ENCODE assay signal across 15 cellular contexts in genomic region chr1:168324745-168325425, GRCh38. TPM values are rescaled to one million over a fixed set of nuclear protein-coding genes. Genes with fewer than 3 reads are reported as not detected.
DNase-seq lines count a peak whose midpoint lies in the region; ATAC-seq, FAIRE-seq and TF ChIP-seq lines count a peak whose summit lies in the region.
"Had no signal": no experiment of that assay in that cellular context is flagged by ENCODE, and none has a peak within 500 bp of the region (broad histone marks: within the 10 kb centered on the region; RNA-seq: fewer than 3 reads in every experiment).

No MANE protein-coding gene starts in this region.

- 14% methylated on average over 4 of the region's 4 CpGs for WGBS in K562 (ENCODE audit: insufficient coverage, low coverage, missing lambda C conversion rate)

- H4K20me1 ChIP-seq in K562 (replicated peaks; ENCODE audit: control insufficient read depth, insufficient read depth, low read length): no peaks in the 10 kb centered on the region
- H4K20me1 ChIP-seq: BLaER1 had no signal

- no peaks in the 10 kb centered on the region for H3K9me3 Mint-ChIP-seq in activated CD8-positive, alpha-beta memory T cell treated with anti-CD3 and anti-CD28 coated beads, Interleukin-2, amount 10 ng/mL, durations not matched to agents 7 days and 5 days (ENCODE audit: low read depth)
- H3K9me3 Mint-ChIP-seq in natural killer cell treated with Interleukin-12 subunit alpha and Interleukin-12 subunit beta and Interleukin-15 and Interleukin-18, amount 100 ng/mL, for 72 hours: no peaks in the 10 kb centered on the region
- no peaks in the 10 kb centered on the region for H3K9me3 Mint-ChIP-seq in natural killer cell

- TF ChIP-seq RAD21 in K562 (CRISPR knock-in tag; conservative IDR thresholded peaks at IDR 0.05 in 1 of 2, IDR thresholded peaks at IDR 0.05 in 1 of 2): no peak

- peak overlapping the region; percentile 3; the same call in 1 of the 2 replicates for H2AFZ ChIP-seq in K562 (ENCODE audit: low read depth, low read length)

- no peaks in the 10 kb centered on the region for H3K79me2 ChIP-seq in K562 (ENCODE audit: control insufficient read depth, insufficient read depth, low read length)

- H3K4me1 Mint-ChIP-seq in activated CD8-positive, alpha-beta memory T cell treated with anti-CD3 and anti-CD28 coated beads, Interleukin-2, amount 10 ng/mL, durations not matched to agents 7 days and 5 days: peaks cover 20% of the 10 kb centered on the region
- H3K4me1 Mint-ChIP-seq in natural killer cell treated with Interleukin-12 subunit alpha and Interleukin-12 subunit beta and Interleukin-15 and Interleukin-18, amount 100 ng/mL, for 72 hours (ENCODE audit: low read depth in 2 of 2): peaks cover 2 to 7% of the 10 kb centered on the region in 2 donors
- peaks cover 2% of the 10 kb centered on the region in 2 donors for H3K4me1 Mint-ChIP-seq in natural killer cell
- H3K4me1 Mint-ChIP-seq: CD14-positive monocyte; CD4-positive, alpha-beta memory T cell had no signal

- no peaks in the 10 kb centered on the region for H3K9me1 ChIP-seq in K562 (ENCODE audit: control insufficient read depth, insufficient read depth, low read length)

- no peak for FAIRE-seq in K562 (lab: Jason Lieb, UNC)

- peak; percentile 28 for ATAC-seq in activated CD8-positive, alpha-beta memory T cell treated with anti-CD3 and anti-CD28 coated beads, Interleukin-2, amount 10 ng/mL, durations not matched to agents 7 days and 5 days
- peak; percentile 48 to 80 for ATAC-seq in natural killer cell treated with Interleukin-12 subunit alpha and Interleukin-12 subunit beta and Interleukin-15 and Interleukin-18, amount 100 ng/mL, for 72 hours
- no peak for ATAC-seq in natural killer cell
- ATAC-seq in K562: no peak

- peaks cover 18% of the 10 kb centered on the region for H3K36me3 Mint-ChIP-seq in activated CD8-positive, alpha-beta memory T cell treated with anti-CD3 and anti-CD28 coated beads, Interleukin-2, amount 10 ng/mL, durations not matched to agents 7 days and 5 days
- peaks cover 5% of the 10 kb centered on the region for H3K36me3 Mint-ChIP-seq in natural killer cell treated with Interleukin-12 subunit alpha and Interleukin-12 subunit beta and Interleukin-15 and Interleukin-18, amount 100 ng/mL, for 72 hours
- H3K36me3 Mint-ChIP-seq in natural killer cell: peaks cover 6% of the 10 kb centered on the region

- H3K27me3 ChIP-seq in K562 (ENCODE audit: control insufficient read depth in 2 of 2, insufficient read depth in 2 of 2, low read length in 2 of 2): no peaks in the 10 kb centered on the region
- H3K27me3 ChIP-seq: BLaER1 had no signal

- POLR2A ChIA-PET in K562 (lab: Yijun Ruan, JAX): interaction anchor here (1.2 kb wide), 1 partner anchor 10 kb away, joined by 4 read pairs; no protein-coding TSS in a partner anchor

- no peak overlapping the region for H3K27ac Mint-ChIP-seq in activated CD8-positive, alpha-beta memory T cell treated with anti-CD3 and anti-CD28 coated beads, Interleukin-2, amount 10 ng/mL, durations not matched to agents 7 days and 5 days
- no peak overlapping the region for H3K27ac Mint-ChIP-seq in natural killer cell treated with Interleukin-12 subunit alpha and Interleukin-12 subunit beta and Interleukin-15 and Interleukin-18, amount 100 ng/mL, for 72 hours
- H3K27ac Mint-ChIP-seq in natural killer cell: no peak overlapping the region
- H3K27ac Mint-ChIP-seq: CD14-positive monocyte; CD4-positive, alpha-beta memory T cell had no signal

- no peak overlapping the region for H3K4me2 ChIP-seq in K562 (ENCODE audit: insufficient read depth, low read length)
- H3K4me2 ChIP-seq: BLaER1 had no signal

- intact Hi-C loops in natural killer cell (cut with micrococcal nuclease) (no loop called here), K562 (cut with micrococcal nuclease) (no loop called here)

- no peak overlapping the region for H3K27ac ChIP-seq in K562 (ENCODE audit: extremely low read depth, low read depth, low read length)
- H3K27ac ChIP-seq: BLaER1 had no signal

- H3K4me1 ChIP-seq in K562 (replicated peaks in 1 of 2; ENCODE audit: control insufficient read depth in 2 of 2, insufficient read depth in 2 of 2, low read length in 2 of 2): peaks cover 0 to 9% of the 10 kb centered on the region in 2 experiments; a peak in 3 of 5 replicates
- H3K4me1 ChIP-seq: BLaER1, HAP-1 had no signal

- no peaks in the 10 kb centered on the region for H3K27me3 Mint-ChIP-seq in activated CD8-positive, alpha-beta memory T cell treated with anti-CD3 and anti-CD28 coated beads, Interleukin-2, amount 10 ng/mL, durations not matched to agents 7 days and 5 days
- no peaks in the 10 kb centered on the region for H3K27me3 Mint-ChIP-seq in natural killer cell treated with Interleukin-12 subunit alpha and Interleukin-12 subunit beta and Interleukin-15 and Interleukin-18, amount 100 ng/mL, for 72 hours
- H3K27me3 Mint-ChIP-seq in natural killer cell (ENCODE audit: low read depth in 2 of 2): no peaks in the 10 kb centered on the region
- H3K27me3 Mint-ChIP-seq: CD4-positive, alpha-beta memory T cell had no signal

- H3K4me3 ChIP-seq in K562: no peak overlapping the region
- H3K4me3 ChIP-seq: BLaER1, HAP-1 had no signal

- no TSS peak for BruUV-seq in K562 (replicated peaks; lab: Mats Ljungman, UMichigan)

- CTCF ChIA-PET in activated CD8-positive, alpha-beta memory T cell treated with anti-CD3 and anti-CD28 coated beads, Interleukin-2, amount 10 ng/mL, durations not matched to agents 7 days and 5 days (lab: Charles Lee): interaction anchor here (1.4 kb wide), 1 partner anchor 89 kb away, joined by 7 read pairs; no protein-coding TSS in a partner anchor
- CTCF ChIA-PET in K562 (lab: Yijun Ruan, JAX; ENCODE audit: low intra/inter-chr PET ratio): no interaction called here

- in situ Hi-C loops in K562 (cut with MboI): no loop called here

- no peak for DNase-seq in activated CD8-positive, alpha-beta memory T cell treated with anti-CD3 and anti-CD28 coated beads, Interleukin-2, amount 10 ng/mL, durations not matched to agents 7 days and 5 days
- no peak for DNase-seq in activated CD8-positive, alpha-beta memory T cell treated with anti-CD3 and anti-CD28 coated beads, Interleukin-2, amount 50 U/mL, for 4 hours
- DNase-seq in natural killer cell treated with Interleukin-12 subunit alpha and Interleukin-12 subunit beta and Interleukin-15 and Interleukin-18, amount 100 ng/mL, for 72 hours (ENCODE audit: low spot score): no peak
- DNase-seq in natural killer cell (no peak), K562 (ENCODE audit: extremely low read depth in 1 of 4, low spot score in 3 of 4) (no peak), iPS-NIHi7 (ENCODE audit: extremely low spot score) (no peak), SIG-M5 (lab: John Stamatoyannopoulos, UW) (no peak)
- DNase-seq: 8988T; CD4-positive, alpha-beta memory T cell; DMS153; DMS79; GDM1 had no signal

- H3K4me3 Mint-ChIP-seq in activated CD8-positive, alpha-beta memory T cell treated with anti-CD3 and anti-CD28 coated beads, Interleukin-2, amount 10 ng/mL, durations not matched to agents 7 days and 5 days: no peak overlapping the region
- H3K4me3 Mint-ChIP-seq in natural killer cell treated with Interleukin-12 subunit alpha and Interleukin-12 subunit beta and Interleukin-15 and Interleukin-18, amount 100 ng/mL, for 72 hours: no peak overlapping the region
- no peak overlapping the region for H3K4me3 Mint-ChIP-seq in natural killer cell
- H3K4me3 Mint-ChIP-seq: CD14-positive monocyte; CD4-positive, alpha-beta memory T cell had no signal

- no peaks in the 10 kb centered on the region for H3K9me3 ChIP-seq in K562 (replicated peaks; ENCODE audit: control insufficient read depth, insufficient read depth, low read depth, low read length)
- H3K9me3 ChIP-seq: HAP-1 had no signal

- no peak for TF ChIP-seq CTCF in natural killer cell (IDR thresholded peaks at IDR 0.05)
- no peak for TF ChIP-seq CTCF in K562 (IDR thresholded peaks at IDR 0.05 in 2 of 3, conservative IDR thresholded peaks at IDR 0.05 in 1 of 3; ENCODE audit: insufficient read depth in 2 of 3, low read depth in 1 of 3, low read length in 3 of 3)

- no peak for TF ChIP-seq EP300 in K562 (IDR thresholded peaks at IDR 0.05; ENCODE audit: low read length)

- TF ChIP-seq POLR2A in K562 (conservative IDR thresholded peaks at IDR 0.05): no peak

- no peaks in the 10 kb centered on the region for H3K36me3 ChIP-seq in K562 (ENCODE audit: control insufficient read depth, insufficient read depth, low read length)
- H3K36me3 ChIP-seq: BLaER1, HAP-1 had no signal

- H3K9ac ChIP-seq in K562 (ENCODE audit: insufficient read depth in 1 of 2, low read depth in 2 of 2, low read length in 2 of 2): no peak overlapping the region
- H3K9ac ChIP-seq: BLaER1 had no signal

TF ChIP-seq in K562, 482 proteins besides CTCF, POLR2A, EP300 and RAD21 (continues in another document):
- TF ChIP-seq, protein P1, sequence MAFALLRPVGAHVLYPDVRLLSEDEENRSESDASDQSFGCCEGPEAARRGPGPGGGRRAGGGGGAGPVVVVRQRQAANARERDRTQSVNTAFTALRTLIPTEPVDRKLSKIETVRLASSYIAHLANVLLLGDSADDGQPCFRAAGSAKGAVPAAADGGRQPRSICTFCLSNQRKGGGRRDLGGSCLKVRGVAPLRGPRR (CRISPR knock-in tag; IDR thresholded peaks at IDR 0.05): no peak
- TF ChIP-seq HNRNPK (IDR thresholded peaks at IDR 0.05; ENCODE audit: low read depth, low read length, poor library complexity, severe bottlenecking): no peak

RNA-seq across cellular contexts. Expression of gene TBX19, which starts 44.2 kb away (rescaled TPM):
- 1 to 10 TPM; 2.0 to 3.6 TPM for total RNA-seq in activated CD8-positive, alpha-beta memory T cell treated with anti-CD3 and anti-CD28 coated beads, Interleukin-2, amount 10 ng/mL, durations not matched to agents 7 days and 5 days
- 1 to 10 TPM; 3.0 to 3.7 TPM for total RNA-seq in natural killer cell treated with Interleukin-12 subunit alpha and Interleukin-12 subunit beta and Interleukin-15 and Interleukin-18, amount 100 ng/mL, for 72 hours
- total RNA-seq in natural killer cell (1 to 10 TPM; 5.2 to 7.2 (median 5.3) TPM), K562 (2014; rRNA removed) (0.32 and 0.98 TPM in 2 replicates), K562 (2014; rRNA removed; fragmentation: Illumina TruSeq; extraction: Trizol) (0.95 and 1.1 TPM in 2 replicates), K562 (2015; rRNA removed; fragmentation: Illumina TruSeq; extraction: Trizol) (0.94 and 1.3 TPM in 2 replicates), K562 (2021) (1.8 and 2.1 TPM in 2 replicates)
- 4.0 and 5.3 TPM in 2 replicates for total RNA-seq in K562 (2011; cell fraction: chromatin; rRNA removed; ENCODE audit: low replicate concordance)
- 2.7 and 3.4 TPM in 2 replicates for total RNA-seq in K562 (2011; cell fraction: nucleolus; rRNA removed)
- 4.6 and 8.7 TPM in 2 replicates for total RNA-seq in K562 (2011; cell fraction: nucleoplasm; rRNA removed)
- polyA plus RNA-seq in K562 (2011; rRNA removed) (3.1 and 3.4 TPM in 2 replicates), K562 (2014; fragmentation: Illumina TruSeq; extraction: Trizol) (1.9 TPM in 2 replicates), K562 (2014; fragmentation: Nextera tagmentation; extraction: Ambion mirVana) (under 1 TPM; 0.42 to 0.52 TPM), K562 (2014; rRNA removed) (2.4 and 2.8 TPM in 2 replicates)
- polyA plus RNA-seq in K562 (2011; cell fraction: cytosol; rRNA removed): 1.9 and 3.3 TPM in 2 replicates
- 4.1 and 5.3 TPM in 2 replicates for polyA plus RNA-seq in K562 (2011; cell fraction: nucleus; rRNA removed)
- 1.9 and 3.5 TPM in 2 replicates for polyA plus RNA-seq in K562 (2012)
- polyA minus RNA-seq in K562 (2011; rRNA and poly(A)+ RNA removed): 1.5 and 1.8 TPM in 2 replicates
- 0.76 TPM in 1 of 2 replicates, not detected in the other for polyA minus RNA-seq in K562 (2011; cell fraction: cytosol; rRNA and poly(A)+ RNA removed)
- polyA minus RNA-seq in K562 (2011; cell fraction: nucleus; rRNA and poly(A)+ RNA removed): 1.6 and 1.9 TPM in 2 replicates

Comparison
In these comparisons a context has a peak if more than half of its experiments do, and no peak if none do; other contexts are left out.
1. ATAC-seq: peak in activated CD8-positive, alpha-beta memory T cell treated with anti-CD3 and anti-CD28 coated beads, Interleukin-2, amount 10 ng/mL, durations not matched to agents 7 days and 5 days (single experiment) and natural killer cell treated with Interleukin-12 subunit alpha and Interleukin-12 subunit beta and Interleukin-15 and Interleukin-18, amount 100 ng/mL, for 72 hours (2 of 2); none in natural killer cell (0 of 3) and K562 (single experiment).